ENCODE assay signal across 18 cellular contexts in genomic region chr16:31055613-31056012, GRCh38. TPM values are rescaled to one million over a fixed set of nuclear protein-coding genes. Genes with fewer than 3 reads are reported as not detected.
DNase-seq lines count a peak whose midpoint lies in the region; ATAC-seq and TF ChIP-seq lines count a peak whose summit lies in the region.
"Had no signal": no experiment of that assay in that cellular context is flagged by ENCODE, and none has a peak within 500 bp of the region (broad histone marks: within the 10 kb centered on the region; RNA-seq: fewer than 3 reads in every experiment).

No MANE protein-coding gene starts in this region.

- no peak for TF ChIP-seq CTCF in prostate gland (IDR thresholded peaks at IDR 0.05)

- WGBS in prostate gland: 89% methylated on average over 4 of the region's 4 CpGs

- peaks cover 15% of the 10 kb centered on the region for H3K36me3 Mint-ChIP-seq in activated T-helper 2 cell treated with anti-CD3 and anti-CD28 coated beads, Interferon-gamma antibody, Interleukin-2, Interleukin-4, amounts not matched to agents 10 μg/mL and 5 μg/mL and 100 μg/mL, durations not matched to agents 14 hours and 24 hours and 36 hours (ENCODE audit: low read depth)
- H3K36me3 Mint-ChIP-seq in activated T-helper 17 cell treated with anti-CD3 and anti-CD28 coated beads, Interleukin-2, amount 50 U/mL, for 72 hours (ENCODE audit: low read depth): peaks cover 18% of the 10 kb centered on the region

- H3K4me3 ChIP-seq in H7 (ENCODE audit: insufficient read depth, low read depth, low read length): no peak overlapping the region
- H3K4me3 ChIP-seq in prostate gland: no peak overlapping the region
- H3K4me3 ChIP-seq: MG63 had no signal

- H3K9me3 ChIP-seq in prostate gland: no peaks in the 10 kb centered on the region
- H3K9me3 ChIP-seq: MG63 had no signal

- no peak for ATAC-seq in activated T-helper 17 cell treated with anti-CD3 and anti-CD28 coated beads, Interleukin-2, amount 50 U/mL, for 72 hours (replicated peaks)
- no peak for ATAC-seq in HG02973 (IDR thresholded peaks at IDR 0.05; ENCODE audit: unreplicated experiment)
- ATAC-seq: Panc1 had no signal

- H3K27ac ChIP-seq in prostate gland: no peak overlapping the region

- no peaks in the 10 kb centered on the region for H3K27me3 Mint-ChIP-seq in activated T-helper 2 cell treated with anti-CD3 and anti-CD28 coated beads, Interferon-gamma antibody, Interleukin-2, Interleukin-4, amounts not matched to agents 10 μg/mL and 5 μg/mL and 100 μg/mL, durations not matched to agents 14 hours and 24 hours and 36 hours (ENCODE audit: low read depth)
- no peaks in the 10 kb centered on the region for H3K27me3 Mint-ChIP-seq in activated T-helper 17 cell treated with anti-CD3 and anti-CD28 coated beads, Interleukin-2, amount 50 U/mL, for 72 hours
- H3K27me3 Mint-ChIP-seq: CD4-positive, CD25-positive, alpha-beta regulatory T cell had no signal

- H3K9me3 Mint-ChIP-seq in activated T-helper 2 cell treated with anti-CD3 and anti-CD28 coated beads, Interferon-gamma antibody, Interleukin-2, Interleukin-4, amounts not matched to agents 10 μg/mL and 5 μg/mL and 100 μg/mL, durations not matched to agents 14 hours and 24 hours and 36 hours: no peaks in the 10 kb centered on the region
- H3K9me3 Mint-ChIP-seq in activated T-helper 17 cell treated with anti-CD3 and anti-CD28 coated beads, Interleukin-2, amount 50 U/mL, for 72 hours: no peaks in the 10 kb centered on the region
- H3K9me3 Mint-ChIP-seq: CD4-positive, CD25-positive, alpha-beta regulatory T cell had no signal

- H3K36me3 ChIP-seq in H7 (replicated peaks; ENCODE audit: control insufficient read depth, insufficient read depth, low read length) (no peaks in the 10 kb centered on the region; the same call in 1 of the 2 replicates), prostate gland (no peaks in the 10 kb centered on the region)

- intact Hi-C loops in activated T-helper 2 cell treated with anti-CD3 and anti-CD28 coated beads, Interferon-gamma antibody, Interleukin-2, Interleukin-4, amounts not matched to agents 10 μg/mL and 5 μg/mL and 100 μg/mL, durations not matched to agents 14 hours and 24 hours and 36 hours (cut with micrococcal nuclease): no loop called here
- intact Hi-C loops in prostate gland (cut with DNase I): no loop called here

- no peak for TF ChIP-seq POLR2A in prostate gland (IDR thresholded peaks at IDR 0.05)

- no peaks in the 10 kb centered on the region for H3K4me1 ChIP-seq in prostate gland (replicated peaks)

- no peaks in the 10 kb centered on the region for H3K27me3 ChIP-seq in H7 (ENCODE audit: control insufficient read depth, insufficient read depth, low read length)
- H3K27me3 ChIP-seq in prostate gland (replicated peaks; ENCODE audit: insufficient read depth): no peaks in the 10 kb centered on the region
- H3K27me3 ChIP-seq: MG63 had no signal

- DNase-seq in D341Med (ENCODE audit: low spot score) (peak; percentile 10), H7 (peak; percentile 76), iPS-NIHi7 (ENCODE audit: extremely low spot score) (peak; percentile 40), prostate gland (ENCODE audit: low spot score) (no peak)
- DNase-seq in activated T-helper 2 cell treated with anti-CD3 and anti-CD28 coated beads, Interferon-gamma antibody, Interleukin-2, Interleukin-4, amounts not matched to agents 10 μg/mL and 5 μg/mL and 100 μg/mL, durations not matched to agents 14 hours and 24 hours and 36 hours (ENCODE audit: low spot score): no peak
- DNase-seq: CD4-positive, CD25-positive, alpha-beta regulatory T cell; DMS79; Kasumi-1; MG63; NCI-H1048; NCI-H1417 treated with DMSO at 0.1 percent for 48 hours; NCI-H187; NCI-H510A treated with DMSO at 0.1 percent for 48 hours; NCI-H774; NK-92 treated with Interleukin-12 subunit alpha and Interleukin-12 subunit beta, amount 100 ng/mL, for 24 hours had no signal

- H3K4me3 Mint-ChIP-seq in activated T-helper 2 cell treated with anti-CD3 and anti-CD28 coated beads, Interferon-gamma antibody, Interleukin-2, Interleukin-4, amounts not matched to agents 10 μg/mL and 5 μg/mL and 100 μg/mL, durations not matched to agents 14 hours and 24 hours and 36 hours (ENCODE audit: low read depth): no peak overlapping the region
- H3K4me3 Mint-ChIP-seq in activated T-helper 17 cell treated with anti-CD3 and anti-CD28 coated beads, Interleukin-2, amount 50 U/mL, for 72 hours: no peak overlapping the region
- H3K4me3 Mint-ChIP-seq: CD4-positive, CD25-positive, alpha-beta regulatory T cell had no signal

- peak overlapping the region; percentile 38 for H3K27ac Mint-ChIP-seq in activated T-helper 2 cell treated with anti-CD3 and anti-CD28 coated beads, Interferon-gamma antibody, Interleukin-2, Interleukin-4, amounts not matched to agents 10 μg/mL and 5 μg/mL and 100 μg/mL, durations not matched to agents 14 hours and 24 hours and 36 hours
- no peak overlapping the region for H3K27ac Mint-ChIP-seq in activated T-helper 17 cell treated with anti-CD3 and anti-CD28 coated beads, Interleukin-2, amount 50 U/mL, for 72 hours
- H3K27ac Mint-ChIP-seq: CD4-positive, CD25-positive, alpha-beta regulatory T cell had no signal

- H3K4me1 Mint-ChIP-seq in activated T-helper 2 cell treated with anti-CD3 and anti-CD28 coated beads, Interferon-gamma antibody, Interleukin-2, Interleukin-4, amounts not matched to agents 10 μg/mL and 5 μg/mL and 100 μg/mL, durations not matched to agents 14 hours and 24 hours and 36 hours (ENCODE audit: low read depth): peaks cover 9% of the 10 kb centered on the region
- H3K4me1 Mint-ChIP-seq in activated T-helper 17 cell treated with anti-CD3 and anti-CD28 coated beads, Interleukin-2, amount 50 U/mL, for 72 hours: peaks cover 5% of the 10 kb centered on the region

RNA-seq across cellular contexts. Expression of gene ZNF668, which starts 18.4 kb away (rescaled TPM):
- 16.4 and 19.9 TPM in 2 replicates for total RNA-seq in H7 (2014; rRNA removed; shearing (Covaris generic))
- total RNA-seq in activated T-helper 2 cell treated with anti-CD3 and anti-CD28 coated beads, Interferon-gamma antibody, Interleukin-2, Interleukin-4, amounts not matched to agents 10 μg/mL and 5 μg/mL and 100 μg/mL, durations not matched to agents 14 hours and 24 hours and 36 hours: 12.7 and 13.2 TPM in 2 replicates
- 10 to 100 TPM; 15.1 to 19.4 TPM for total RNA-seq in activated T-helper 17 cell treated with anti-CD3 and anti-CD28 coated beads, Interleukin-2, amount 50 U/mL, for 72 hours
- 10 to 100 TPM; 15.6 to 21.4 TPM for total RNA-seq in prostate gland

RNA-seq across cellular contexts. Expression of gene ZNF646, which starts 18.6 kb away (rescaled TPM):
- 28.8 and 30.0 TPM in 2 replicates for total RNA-seq in H7 (2014; rRNA removed; shearing (Covaris generic))
- 24.4 and 24.5 TPM in 2 replicates for total RNA-seq in activated T-helper 2 cell treated with anti-CD3 and anti-CD28 coated beads, Interferon-gamma antibody, Interleukin-2, Interleukin-4, amounts not matched to agents 10 μg/mL and 5 μg/mL and 100 μg/mL, durations not matched to agents 14 hours and 24 hours and 36 hours
- 10 to 100 TPM; 19.6 to 29.7 TPM for total RNA-seq in activated T-helper 17 cell treated with anti-CD3 and anti-CD28 coated beads, Interleukin-2, amount 50 U/mL, for 72 hours
- 10 to 100 TPM; 26.3 to 33.7 TPM for total RNA-seq in prostate gland

RNA-seq across cellular contexts. Expression of gene STX4, which starts 22.3 kb away (rescaled TPM):
- total RNA-seq in H7 (2014; rRNA removed; shearing (Covaris generic)): 13.6 and 14.2 TPM in 2 replicates
- 48.2 and 51.8 TPM in 2 replicates for total RNA-seq in activated T-helper 2 cell treated with anti-CD3 and anti-CD28 coated beads, Interferon-gamma antibody, Interleukin-2, Interleukin-4, amounts not matched to agents 10 μg/mL and 5 μg/mL and 100 μg/mL, durations not matched to agents 14 hours and 24 hours and 36 hours
- 10 to 100 TPM; 49.4 to 76.9 TPM for total RNA-seq in activated T-helper 17 cell treated with anti-CD3 and anti-CD28 coated beads, Interleukin-2, amount 50 U/mL, for 72 hours
- total RNA-seq in prostate gland: 10 to 100 TPM; 40.7 to 51.7 TPM

RNA-seq across cellular contexts. Expression of gene PRSS53, which starts 33.1 kb away (rescaled TPM):
- 1.3 and 4.5 TPM in 2 replicates for total RNA-seq in H7 (2014; rRNA removed; shearing (Covaris generic))
- total RNA-seq in activated T-helper 2 cell treated with anti-CD3 and anti-CD28 coated beads, Interferon-gamma antibody, Interleukin-2, Interleukin-4, amounts not matched to agents 10 μg/mL and 5 μg/mL and 100 μg/mL, durations not matched to agents 14 hours and 24 hours and 36 hours: 4.8 and 5.1 TPM in 2 replicates
- total RNA-seq in activated T-helper 17 cell treated with anti-CD3 and anti-CD28 coated beads, Interleukin-2, amount 50 U/mL, for 72 hours: 10 to 100 TPM in 1 of 2 donors, 1 to 10 TPM in 1; 4.5 to 17.3 TPM
- 1 to 10 TPM; 2.5 TPM for total RNA-seq in prostate gland

RNA-seq across cellular contexts. Expression of gene VKORC1, which starts 39.0 kb away (rescaled TPM):
- 127 and 135 TPM in 2 replicates for total RNA-seq in H7 (2014; rRNA removed; shearing (Covaris generic))
- total RNA-seq in activated T-helper 2 cell treated with anti-CD3 and anti-CD28 coated beads, Interferon-gamma antibody, Interleukin-2, Interleukin-4, amounts not matched to agents 10 μg/mL and 5 μg/mL and 100 μg/mL, durations not matched to agents 14 hours and 24 hours and 36 hours: 54.5 and 60.0 TPM in 2 replicates
- total RNA-seq in activated T-helper 17 cell treated with anti-CD3 and anti-CD28 coated beads, Interleukin-2, amount 50 U/mL, for 72 hours: 100 to 1,000 TPM in 1 of 2 donors, 10 to 100 TPM in 1; 75.3 to 107 TPM
- total RNA-seq in prostate gland: 100 to 1,000 TPM; 106 to 175 TPM

Comparison
In these comparisons a context has a peak if more than half of its experiments do, and no peak if none do; other contexts are left out.
1. DNase-seq: peak in D341Med (single experiment), H7 (single experiment) and iPS-NIHi7 (single experiment); none in activated T-helper 2 cell treated with anti-CD3 and anti-CD28 coated beads, Interferon-gamma antibody, Interleukin-2, Interleukin-4, amounts not matched to agents 10 μg/mL and 5 μg/mL and 100 μg/mL, durations not matched to agents 14 hours and 24 hours and 36 hours (single experiment) and prostate gland (single experiment).